ENCODE assay signal across 8 cellular contexts in the genomic region with DNA sequence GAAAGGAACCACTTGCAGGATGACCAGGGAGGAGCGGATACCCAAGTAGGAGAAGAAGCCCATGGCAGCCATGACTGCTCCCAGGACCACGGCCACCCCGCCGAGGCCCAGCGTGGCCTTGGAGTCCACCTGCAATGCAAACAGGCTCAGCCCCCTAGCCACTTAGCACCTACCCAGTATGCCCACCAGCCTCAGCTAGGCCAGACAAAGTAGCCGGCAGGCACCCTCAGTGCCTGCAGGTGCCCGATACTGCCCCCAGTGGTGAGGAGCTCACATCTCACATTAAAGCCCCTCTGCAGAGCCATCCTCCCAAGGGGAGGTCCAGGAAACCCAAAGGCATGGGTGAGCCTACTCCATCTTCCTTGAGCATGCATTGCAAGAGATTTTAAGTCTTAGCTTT. TPM values are rescaled to one million over a fixed set of nuclear protein-coding genes. Genes with fewer than 3 reads are reported as not detected.
DNase-seq lines count a peak whose midpoint lies in the region; ATAC-seq and TF ChIP-seq lines count a peak whose summit lies in the region.

No MANE protein-coding gene starts in this region.

- H3K4me1 Mint-ChIP-seq in GM23338, result no peaks in the 10 kb centered on the region; the same call in 2 of the 3 replicates

- H3K4me3 Mint-ChIP-seq in GM23338, result no peak overlapping the region

- H3K27ac Mint-ChIP-seq in GM23338, result no peak overlapping the region

- H4K20me1 ChIP-seq in GM23338 (replicated peaks; ENCODE audit: insufficient read depth), result no peaks in the 10 kb centered on the region

- no peaks in the 10 kb centered on the region; the same call in 2 of the 3 replicates for H3K36me3 Mint-ChIP-seq in GM23338 (ENCODE audit: low read depth)

- no peak overlapping the region for H3K27ac ChIP-seq in GM23338 (ENCODE audit: low read depth)

- peaks cover 15% of the 10 kb centered on the region for H3K27me3 Mint-ChIP-seq in GM23338 (ENCODE audit: insufficient read depth, low read depth, poor library complexity)

- DNase-seq in COLO668 (lab: John Stamatoyannopoulos, UW; ENCODE audit: unreplicated experiment) (peak; percentile 72), GM23338 (ENCODE audit: low spot score) (peak; percentile 86), NCI-H226 (peak; percentile 47), retinal pigment epithelial cell (ENCODE audit: low read depth) (no peak)
- peak; percentile 30 for DNase-seq in activated CD4-positive, alpha-beta T cell treated with anti-CD3 and anti-CD28 coated beads, Interleukin-2, amount 50 U/mL, for 1 hour

- H3K4me3 ChIP-seq in GM23338 (no peak overlapping the region), retinal pigment epithelial cell (ENCODE audit: low read length) (no peak overlapping the region)

- H3K4me1 ChIP-seq in GM23338 (ENCODE audit: insufficient read depth), result no peaks in the 10 kb centered on the region

- H3K27me3 ChIP-seq in GM23338 (ENCODE audit: insufficient read depth), result no peaks in the 10 kb centered on the region

- H2AFZ ChIP-seq in GM23338, result peak overlapping the region; percentile 94

- H3K9me3 Mint-ChIP-seq in GM23338, result no peaks in the 10 kb centered on the region; the same call in 2 of the 3 replicates

- peak; percentile 84 to 85 for TF ChIP-seq CTCF in GM23338 (conservative IDR thresholded peaks at IDR 0.05; ENCODE audit: low read depth in 2 of 2)
- TF ChIP-seq CTCF in retinal pigment epithelial cell (conservative IDR thresholded peaks at IDR 0.05; ENCODE audit: low read depth, low read length), result peak; percentile 73

- H3K4me2 ChIP-seq in GM23338, result no peak overlapping the region

- no peaks in the 10 kb centered on the region for H3K79me2 ChIP-seq in GM23338 (replicated peaks; ENCODE audit: insufficient read depth)

- H3K36me3 ChIP-seq in GM23338 (ENCODE audit: insufficient read depth), result no peaks in the 10 kb centered on the region

- peak; percentile 98 for ATAC-seq in GM23338
- ATAC-seq in esophagus mucosa, result peak; percentile 46
- no peak for ATAC-seq in GM19395 (IDR thresholded peaks at IDR 0.05; ENCODE audit: unreplicated experiment)
- ATAC-seq in GM19452 (IDR thresholded peaks at IDR 0.05; ENCODE audit: unreplicated experiment), result no peak

- H3F3A ChIP-seq in GM23338 (replicated peaks; ENCODE audit: low read depth), result no peaks in the 10 kb centered on the region

- H3K9me2 ChIP-seq in GM23338 (ENCODE audit: insufficient read depth), result no peaks in the 10 kb centered on the region

TF ChIP-seq in GM23338, 12 proteins besides CTCF, POLR2A, EP300 and RAD21:
- TF ChIP-seq ZNF114 (CRISPR knock-in tag; IDR thresholded peaks at IDR 0.05) (no peak), POLR2AphosphoS5 (IDR thresholded peaks at IDR 0.05; ENCODE audit: low read depth) (no peak), ZNF331 (CRISPR knock-in tag; IDR thresholded peaks at IDR 0.05; ENCODE audit: low read depth) (no peak), STAT1 (IDR thresholded peaks at IDR 0.05; ENCODE audit: unreplicated experiment) (no peak), CREB1 (CRISPR knock-in tag; IDR thresholded peaks at IDR 0.05; ENCODE audit: low read depth) (no peak), EZH2 (IDR thresholded peaks at IDR 0.05; ENCODE audit: low read depth, unreplicated experiment) (no peak), EZH2phosphoT487 (IDR thresholded peaks at IDR 0.05; ENCODE audit: unreplicated experiment) (no peak), JUNB (IDR thresholded peaks at IDR 0.05; ENCODE audit: unreplicated experiment) (no peak), NANOG (IDR thresholded peaks at IDR 0.05; ENCODE audit: borderline replicate concordance) (no peak)
- TF ChIP-seq, protein P1, sequence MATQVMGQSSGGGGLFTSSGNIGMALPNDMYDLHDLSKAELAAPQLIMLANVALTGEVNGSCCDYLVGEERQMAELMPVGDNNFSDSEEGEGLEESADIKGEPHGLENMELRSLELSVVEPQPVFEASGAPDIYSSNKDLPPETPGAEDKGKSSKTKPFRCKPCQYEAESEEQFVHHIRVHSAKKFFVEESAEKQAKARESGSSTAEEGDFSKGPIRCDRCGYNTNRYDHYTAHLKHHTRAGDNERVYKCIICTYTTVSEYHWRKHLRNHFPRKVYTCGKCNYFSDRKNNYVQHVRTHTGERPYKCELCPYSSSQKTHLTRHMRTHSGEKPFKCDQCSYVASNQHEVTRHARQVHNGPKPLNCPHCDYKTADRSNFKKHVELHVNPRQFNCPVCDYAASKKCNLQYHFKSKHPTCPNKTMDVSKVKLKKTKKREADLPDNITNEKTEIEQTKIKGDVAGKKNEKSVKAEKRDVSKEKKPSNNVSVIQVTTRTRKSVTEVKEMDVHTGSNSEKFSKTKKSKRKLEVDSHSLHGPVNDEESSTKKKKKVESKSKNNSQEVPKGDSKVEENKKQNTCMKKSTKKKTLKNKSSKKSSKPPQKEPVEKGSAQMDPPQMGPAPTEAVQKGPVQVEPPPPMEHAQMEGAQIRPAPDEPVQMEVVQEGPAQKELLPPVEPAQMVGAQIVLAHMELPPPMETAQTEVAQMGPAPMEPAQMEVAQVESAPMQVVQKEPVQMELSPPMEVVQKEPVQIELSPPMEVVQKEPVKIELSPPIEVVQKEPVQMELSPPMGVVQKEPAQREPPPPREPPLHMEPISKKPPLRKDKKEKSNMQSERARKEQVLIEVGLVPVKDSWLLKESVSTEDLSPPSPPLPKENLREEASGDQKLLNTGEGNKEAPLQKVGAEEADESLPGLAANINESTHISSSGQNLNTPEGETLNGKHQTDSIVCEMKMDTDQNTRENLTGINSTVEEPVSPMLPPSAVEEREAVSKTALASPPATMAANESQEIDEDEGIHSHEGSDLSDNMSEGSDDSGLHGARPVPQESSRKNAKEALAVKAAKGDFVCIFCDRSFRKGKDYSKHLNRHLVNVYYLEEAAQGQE (IDR thresholded peaks at IDR 0.05; ENCODE audit: unreplicated experiment), result no peak
- TF ChIP-seq, protein P2, sequence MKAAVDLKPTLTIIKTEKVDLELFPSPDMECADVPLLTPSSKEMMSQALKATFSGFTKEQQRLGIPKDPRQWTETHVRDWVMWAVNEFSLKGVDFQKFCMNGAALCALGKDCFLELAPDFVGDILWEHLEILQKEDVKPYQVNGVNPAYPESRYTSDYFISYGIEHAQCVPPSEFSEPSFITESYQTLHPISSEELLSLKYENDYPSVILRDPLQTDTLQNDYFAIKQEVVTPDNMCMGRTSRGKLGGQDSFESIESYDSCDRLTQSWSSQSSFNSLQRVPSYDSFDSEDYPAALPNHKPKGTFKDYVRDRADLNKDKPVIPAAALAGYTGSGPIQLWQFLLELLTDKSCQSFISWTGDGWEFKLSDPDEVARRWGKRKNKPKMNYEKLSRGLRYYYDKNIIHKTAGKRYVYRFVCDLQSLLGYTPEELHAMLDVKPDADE (IDR thresholded peaks at IDR 0.05), result no peak
TF ChIP-seq in GM23338: peak in this region for 0.

RNA-seq across cellular contexts. Expression of a gene that starts 6.6 kb away (rescaled TPM):
- not detected in 2 replicates for total RNA-seq in GM23338 (2014; rRNA removed; shearing (Covaris generic))
- 0.03 and 0.05 TPM in 2 replicates for polyA plus RNA-seq in GM23338 (2016; fragmentation: Nextera tagmentation; extraction: Ambion mirVana)
- not detected for total RNA-seq in esophagus mucosa

RNA-seq across cellular contexts. Expression of a gene that starts 39.2 kb away (rescaled TPM):
- total RNA-seq in GM23338 (2014; rRNA removed; shearing (Covaris generic)), result 70.5 and 72.3 TPM in 2 replicates
- polyA plus RNA-seq in GM23338 (2016; fragmentation: Nextera tagmentation; extraction: Ambion mirVana), result 43.9 and 44.1 TPM in 2 replicates
- total RNA-seq in esophagus mucosa, result 51.8 TPM

RNA-seq across cellular contexts. Expression of a gene that starts 44.0 kb away (rescaled TPM):
- 42.7 and 52.9 TPM in 2 replicates for total RNA-seq in GM23338 (2014; rRNA removed; shearing (Covaris generic))
- polyA plus RNA-seq in GM23338 (2016; fragmentation: Nextera tagmentation; extraction: Ambion mirVana), result 35.0 and 35.7 TPM in 2 replicates
- total RNA-seq in esophagus mucosa, result 68.9 TPM

RNA-seq across cellular contexts. Expression of a gene that starts 47.5 kb away (rescaled TPM):
- 75.1 and 98.5 TPM in 2 replicates for total RNA-seq in GM23338 (2014; rRNA removed; shearing (Covaris generic))
- 41.8 and 43.5 TPM in 2 replicates for polyA plus RNA-seq in GM23338 (2016; fragmentation: Nextera tagmentation; extraction: Ambion mirVana)
- 33.9 TPM for total RNA-seq in esophagus mucosa

Comparison
In these comparisons a context has a peak if more than half of its experiments do, and no peak if none do; other contexts are left out.
1. ATAC-seq: peak in GM23338 (single experiment) and esophagus mucosa (single experiment); none in GM19395 (single experiment) and GM19452 (single experiment).